Comparison of ENCODE assay signal across 24 cellular contexts in genomic region chr3:46289961-46290360, GRCh38. TPM values are rescaled to one million over a fixed set of nuclear protein-coding genes. Genes with fewer than 3 reads are reported as not detected.
"Had no signal": no experiment of that assay in that cellular context is flagged by ENCODE, and none has a peak within 500 bp of the region (broad histone marks: within the 10 kb centered on the region; RNA-seq: fewer than 3 reads in every experiment).

No MANE protein-coding gene starts in this region.

- DNase-seq: activated CD4-positive, alpha-beta T cell treated with anti-CD3 and anti-CD28 coated beads, Interleukin-2, amount 50 U/mL, for 1 hour; activated CD4-positive, CD25-positive, alpha-beta regulatory T cell; activated naive CD4-positive, alpha-beta T cell; activated naive CD8-positive, alpha-beta T cell treated with anti-CD3 and anti-CD28 coated beads, Interleukin-2, amount 10 ng/mL, durations not matched to agents 7 days and 5 days; central memory CD4-positive, alpha-beta T cell; effector CD8-positive, alpha-beta T cell; esophagus squamous epithelium; glutamatergic neuron; hypothalamus; left ventricle myocardium superior; mesenchymal stem cell; nucleus accumbens; posterior cingulate gyrus; tibial artery; uterus had no signal

- H3K27ac Mint-ChIP-seq: activated naive CD8-positive, alpha-beta T cell treated with anti-CD3 and anti-CD28 coated beads, Interleukin-2, amount 10 ng/mL, durations not matched to agents 7 days and 5 days; brain; nephron; stimulated activated memory B cell treated with anti-CD40 and anti-IgM and Interleukin-4, amounts not matched to agents 10 μg/mL and 1 μg/mL and 100 μg/mL, for 72 hours had no signal

- H3K27ac ChIP-seq: coronary artery, esophagus squamous epithelium, tibial artery, uterus had no signal

- H3K9me3 Mint-ChIP-seq: brain; nephron; stimulated activated memory B cell treated with anti-CD40 and anti-IgM and Interleukin-4, amounts not matched to agents 10 μg/mL and 1 μg/mL and 100 μg/mL, for 72 hours had no signal

- H3K4me3 ChIP-seq: coronary artery, esophagus squamous epithelium, tibial artery, uterus had no signal

- H3K27me3 Mint-ChIP-seq: activated naive CD8-positive, alpha-beta T cell treated with anti-CD3 and anti-CD28 coated beads, Interleukin-2, amount 10 ng/mL, durations not matched to agents 7 days and 5 days; stimulated activated memory B cell treated with anti-CD40 and anti-IgM and Interleukin-4, amounts not matched to agents 10 μg/mL and 1 μg/mL and 100 μg/mL, for 72 hours had no signal

- H3K36me3 Mint-ChIP-seq: brain; stimulated activated memory B cell treated with anti-CD40 and anti-IgM and Interleukin-4, amounts not matched to agents 10 μg/mL and 1 μg/mL and 100 μg/mL, for 72 hours had no signal

- H3K4me1 Mint-ChIP-seq: brain, nephron had no signal

- H3K9me3 ChIP-seq: esophagus squamous epithelium, tibial artery, uterus had no signal

- H3K36me3 ChIP-seq: esophagus squamous epithelium, tibial artery, uterus had no signal

- H3K4me3 Mint-ChIP-seq: activated naive CD8-positive, alpha-beta T cell treated with anti-CD3 and anti-CD28 coated beads, Interleukin-2, amount 10 ng/mL, durations not matched to agents 7 days and 5 days; brain; nephron; stimulated activated memory B cell treated with anti-CD40 and anti-IgM and Interleukin-4, amounts not matched to agents 10 μg/mL and 1 μg/mL and 100 μg/mL, for 72 hours had no signal

- H3K4me1 ChIP-seq: esophagus squamous epithelium, tibial artery, uterus had no signal

- H3K27me3 ChIP-seq: esophagus squamous epithelium, tibial artery, uterus had no signal

- ATAC-seq: left ventricle myocardium superior; stimulated activated memory B cell treated with anti-CD40 and anti-IgM and Interleukin-4, amounts not matched to agents 10 μg/mL and 1 μg/mL and 100 μg/mL, for 72 hours had no signal

RNA-seq across cellular contexts. Expression of gene CCR3, which starts 47.7 kb away (rescaled TPM):
- total RNA-seq: activated CD8-positive, alpha-beta memory T cell treated with anti-CD3 and anti-CD28 coated beads for 36 hours; endothelial cell of umbilical vein; esophagus squamous epithelium; fibroblast of villous mesenchyme; kidney epithelial cell; left ventricle myocardium superior; mucosa of gallbladder; uterus had no signal
- polyA plus RNA-seq: endothelial cell of umbilical vein had no signal
